5 cellular contexts compared by ENCODE assay signal in the genomic region with DNA sequence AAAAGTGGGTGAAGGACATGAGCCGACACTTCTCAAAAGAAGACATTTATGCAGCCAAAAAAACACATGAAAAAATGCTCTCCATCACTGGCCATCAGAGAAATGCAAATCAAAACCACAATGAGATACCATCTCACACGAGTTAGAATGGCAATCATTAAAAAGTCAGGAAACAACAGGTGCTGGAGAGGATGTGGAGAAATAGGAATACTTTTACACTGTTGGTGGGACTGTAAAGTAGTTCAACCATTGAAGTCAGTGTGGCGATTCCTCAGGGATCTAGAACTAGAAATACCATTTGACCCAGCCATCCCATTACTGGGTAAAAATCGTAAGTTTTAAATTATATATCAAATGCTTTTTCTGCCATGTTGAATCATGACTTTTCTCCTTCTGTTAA. TPM values are rescaled to one million over a fixed set of nuclear protein-coding genes. Genes with fewer than 3 reads are reported as not detected.
"Had no signal": no experiment of that assay in that cellular context is flagged by ENCODE, and none has a peak within 500 bp of the region (broad histone marks: within the 10 kb centered on the region; RNA-seq: fewer than 3 reads in every experiment).

No MANE protein-coding gene starts in this region.

RNA-seq across cellular contexts. Expression of a gene that starts 54.8 kb away (rescaled TPM):
- total RNA-seq: mononuclear cell, myocyte had no signal
- polyA plus RNA-seq: immature natural killer cell, keratinocyte, mammary epithelial cell had no signal
